Comparison of ENCODE assay signal across 5 cellular contexts in the genomic region with DNA sequence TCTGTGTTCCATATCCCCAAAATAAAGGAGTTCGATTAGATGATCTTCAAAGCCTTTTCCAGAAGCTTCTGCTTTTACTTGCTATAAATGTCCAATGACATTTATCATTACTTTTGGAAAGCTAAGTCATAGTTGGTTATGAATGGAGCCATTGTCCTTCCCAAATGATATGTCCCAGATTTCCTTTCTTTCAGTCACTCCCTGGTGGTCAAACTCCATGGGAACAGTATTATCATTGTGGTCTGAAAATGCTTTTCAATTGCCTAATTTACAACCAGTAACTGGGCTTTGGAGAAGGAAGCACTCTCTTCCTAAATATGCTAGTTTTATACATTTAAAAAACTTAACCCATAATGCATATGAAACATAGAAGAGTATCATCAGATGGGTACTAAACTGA.
"Had no signal": no experiment of that assay in that cellular context is flagged by ENCODE, and none has a peak within 500 bp of the region (broad histone marks: within the 10 kb centered on the region; RNA-seq: fewer than 3 reads in every experiment).

No MANE protein-coding gene starts in this region.

- H3K9me3 Mint-ChIP-seq: GM23338 had no signal

- H3K4me3 Mint-ChIP-seq: GM23338, H9, IgD-negative memory B cell had no signal

- H3K4me1 Mint-ChIP-seq: GM23338, H9, IgD-negative memory B cell had no signal

- H3K36me3 Mint-ChIP-seq: IgD-negative memory B cell had no signal

- H3K4me3 ChIP-seq: GM23338 had no signal

- DNase-seq: H9, HCEC 1CT, KG1 had no signal

- H3K27ac Mint-ChIP-seq: GM23338, H9, IgD-negative memory B cell had no signal
